ENCODE assay signal across 8 cellular contexts in genomic region chr20:56412473-56412790, GRCh38. TPM values are rescaled to one million over a fixed set of nuclear protein-coding genes. Genes with fewer than 3 reads are reported as not detected.
DNase-seq lines count a peak whose midpoint lies in the region; ATAC-seq and TF ChIP-seq lines count a peak whose summit lies in the region.

No MANE protein-coding gene starts in this region.

- H3K9ac ChIP-seq in adipocyte (ENCODE audit: low read length) = peak overlapping the region; percentile 56

- TF ChIP-seq POLR2A in right lobe of liver (IDR thresholded peaks at IDR 0.05) = no peak

- H3K4me3 ChIP-seq in adipocyte (ENCODE audit: low read length) (peak overlapping the region; percentile 67), right lobe of liver (peak overlapping the region; percentile 8 to 33 (median 18)), thoracic aorta (peak overlapping the region; percentile 37), BE2C (ENCODE audit: low read depth, low read length) (no peak overlapping the region)

- no peaks in the 10 kb centered on the region for H3K27me3 Mint-ChIP-seq in activated T-cell treated with anti-CD3 and anti-CD28 coated beads, Interleukin-2, amount 50 U/mL, for 72 hours (ENCODE audit: low read depth)

- H3K4me1 Mint-ChIP-seq in activated T-cell treated with anti-CD3 and anti-CD28 coated beads, Interleukin-2, amount 50 U/mL, for 72 hours (ENCODE audit: low read depth) = peaks cover 76% of the 10 kb centered on the region

- H3K36me3 Mint-ChIP-seq in activated T-cell treated with anti-CD3 and anti-CD28 coated beads, Interleukin-2, amount 50 U/mL, for 72 hours (ENCODE audit: insufficient read depth in 2 of 2) = peaks cover 17 to 32% of the 10 kb centered on the region in 2 donors

- no peak for DNase-seq in activated T-cell treated with anti-CD3 and anti-CD28 coated beads, Interleukin-2, amount 50 U/mL, for 72 hours
- DNase-seq in activated T-cell treated with anti-CD3 and anti-CD28 coated beads, Interleukin-2, amount 50 U/mL, for 48 hours = no peak
- DNase-seq in adipocyte (ENCODE audit: low read depth) = no peak
- DNase-seq in right lobe of liver = no peak
- DNase-seq in thoracic aorta (ENCODE audit: low spot score) = no peak
- no peak for DNase-seq in BE2C

- peaks cover 1 to 3% of the 10 kb centered on the region in 2 donors for H3K9me3 Mint-ChIP-seq in activated T-cell treated with anti-CD3 and anti-CD28 coated beads, Interleukin-2, amount 50 U/mL, for 72 hours

- H3K4me1 ChIP-seq in adipocyte (ENCODE audit: control insufficient read depth, insufficient read depth, low read length) (peaks cover 20% of the 10 kb centered on the region), right lobe of liver (peaks cover 0 to 31% (median 6%) of the 10 kb centered on the region in 4 donors), thoracic aorta (ENCODE audit: control insufficient read depth in 1 of 2, low read depth in 2 of 2) (no peaks in the 10 kb centered on the region), BE2C (no peaks in the 10 kb centered on the region)

- no peak for ATAC-seq in activated T-cell treated with anti-CD3 and anti-CD28 coated beads, Interleukin-2, amount 50 U/mL, for 72 hours (replicated peaks in 1 of 2)
- ATAC-seq in right lobe of liver (no peak), thoracic aorta (ENCODE audit: insufficient number of reproducible peaks, low FRiP score, low read depth) (no peak), SK-N-SH treated with all-trans-retinoic acid at 6 μM for 48 hours (no peak), HG02938 (IDR thresholded peaks at IDR 0.05; ENCODE audit: unreplicated experiment) (no peak)

- H3K9me3 ChIP-seq in adipocyte (ENCODE audit: control insufficient read depth, low read length) = no peaks in the 10 kb centered on the region
- H3K9me3 ChIP-seq in right lobe of liver = no peaks in the 10 kb centered on the region
- no peaks in the 10 kb centered on the region for H3K9me3 ChIP-seq in thoracic aorta
- no peaks in the 10 kb centered on the region for H3K9me3 ChIP-seq in BE2C

- H3K4me3 Mint-ChIP-seq in activated T-cell treated with anti-CD3 and anti-CD28 coated beads, Interleukin-2, amount 50 U/mL, for 72 hours = peak overlapping the region; percentile 79 to 86

- no peaks in the 10 kb centered on the region for H3K27me3 ChIP-seq in adipocyte (replicated peaks; ENCODE audit: control insufficient read depth, insufficient read depth, low read length)
- no peaks in the 10 kb centered on the region for H3K27me3 ChIP-seq in right lobe of liver
- no peaks in the 10 kb centered on the region for H3K27me3 ChIP-seq in thoracic aorta (replicated peaks; ENCODE audit: insufficient read depth)
- no peaks in the 10 kb centered on the region for H3K27me3 ChIP-seq in BE2C

- peaks cover 4% of the 10 kb centered on the region for H3K36me3 ChIP-seq in adipocyte (ENCODE audit: control insufficient read depth, insufficient read depth, low read length, severe bottlenecking)
- H3K36me3 ChIP-seq in right lobe of liver = peaks cover 0 to 5% (median 2%) of the 10 kb centered on the region in 4 donors
- H3K36me3 ChIP-seq in thoracic aorta = peaks cover 2% of the 10 kb centered on the region
- peaks cover 9% of the 10 kb centered on the region for H3K36me3 ChIP-seq in BE2C

- TF ChIP-seq CTCF in right lobe of liver (IDR thresholded peaks at IDR 0.05) (no peak), thoracic aorta (IDR thresholded peaks at IDR 0.05) (no peak), BE2C (IDR thresholded peaks at IDR 0.05; ENCODE audit: low read depth, low read length) (no peak)

- H3K27ac Mint-ChIP-seq in activated T-cell treated with anti-CD3 and anti-CD28 coated beads, Interleukin-2, amount 50 U/mL, for 72 hours = peak overlapping the region; percentile 92

- H3K27ac ChIP-seq in right lobe of liver (peak overlapping the region; percentile 63 to 76 (median 65)), thoracic aorta (peak overlapping the region in 1 of 2 donors; percentile 40)

- intact Hi-C loops in right lobe of liver (cut with DNase I) = no loop called here

- WGBS in right lobe of liver (ENCODE audit: insufficient coverage, low coverage, low lambda C conversion rate, missing lambda C conversion rate) = 57% methylated on average over 7 of the region's 7 CpGs

TF ChIP-seq in SK-N-SH treated with all-trans-retinoic acid at 6 μM for 48 hours, 23 proteins besides CTCF, POLR2A, EP300 and RAD21:
- TF ChIP-seq ARNTL (CRISPR knock-in tag; IDR thresholded peaks at IDR 0.05; ENCODE audit: borderline replicate concordance, low read depth) = no peak
- no peak for TF ChIP-seq BACH2 (CRISPR knock-in tag; IDR thresholded peaks at IDR 0.05; ENCODE audit: borderline replicate concordance)
- TF ChIP-seq TOX (CRISPR knock-in tag; IDR thresholded peaks at IDR 0.05; ENCODE audit: borderline replicate concordance) = no peak
- no peak for TF ChIP-seq ZFP3 (CRISPR knock-in tag; IDR thresholded peaks at IDR 0.05)
- no peak for TF ChIP-seq ZNF8 (CRISPR knock-in tag; IDR thresholded peaks at IDR 0.05)
- no peak for TF ChIP-seq ZNF70 (CRISPR knock-in tag; IDR thresholded peaks at IDR 0.05)
- TF ChIP-seq TSHZ2 (CRISPR knock-in tag; IDR thresholded peaks at IDR 0.05) = no peak
- TF ChIP-seq TCF4 (CRISPR knock-in tag; IDR thresholded peaks at IDR 0.05; ENCODE audit: borderline replicate concordance) = no peak
- no peak for TF ChIP-seq ZFP30 (CRISPR knock-in tag; IDR thresholded peaks at IDR 0.05)
- no peak for TF ChIP-seq ISL1 (CRISPR knock-in tag; IDR thresholded peaks at IDR 0.05)
- TF ChIP-seq SNAI2 (CRISPR knock-in tag; IDR thresholded peaks at IDR 0.05) = no peak
- no peak for TF ChIP-seq CSDC2 (CRISPR knock-in tag; IDR thresholded peaks at IDR 0.05)
- TF ChIP-seq ZNF565 (CRISPR knock-in tag; conservative IDR thresholded peaks at IDR 0.05; ENCODE audit: low read depth) = no peak
- no peak for TF ChIP-seq ESRRG (CRISPR knock-in tag; IDR thresholded peaks at IDR 0.05)
- TF ChIP-seq ZC3H10 (CRISPR knock-in tag; IDR thresholded peaks at IDR 0.05) = no peak

RNA-seq across cellular contexts. Expression of gene CASS4, which starts 0.4 kb away (rescaled TPM):
- 1 to 10 TPM; 3.5 to 6.9 TPM for total RNA-seq in activated T-cell treated with anti-CD3 and anti-CD28 coated beads, Interleukin-2, amount 50 U/mL, for 72 hours
- 1 to 10 TPM in 2 of 6 experiments, under 1 TPM in 4; 0.66 to 2.1 (median 0.83) TPM for total RNA-seq in right lobe of liver
- total RNA-seq in thoracic aorta = 1 to 10 TPM; 3.0 to 3.1 TPM
- polyA plus RNA-seq in BE2C (2012; ENCODE audit: insufficient read depth, insufficient read length, low read depth) = 0.25 TPM

RNA-seq across cellular contexts. Expression of gene CSTF1, which starts 20.0 kb away (rescaled TPM):
- total RNA-seq in activated T-cell treated with anti-CD3 and anti-CD28 coated beads, Interleukin-2, amount 50 U/mL, for 72 hours = 10 to 100 TPM; 63.7 to 74.5 TPM
- 10 to 100 TPM; 14.9 to 27.2 (median 16.6) TPM for total RNA-seq in right lobe of liver
- 10 to 100 TPM in 1 of 2 donors, 1 to 10 TPM in 1; 4.6 to 22.5 TPM for total RNA-seq in thoracic aorta
- 48.3 TPM for polyA plus RNA-seq in BE2C (2012; ENCODE audit: insufficient read depth, insufficient read length, low read depth)

RNA-seq across cellular contexts. Expression of gene AURKA, which starts 20.4 kb away (rescaled TPM):
- total RNA-seq in activated T-cell treated with anti-CD3 and anti-CD28 coated beads, Interleukin-2, amount 50 U/mL, for 72 hours = 100 to 1,000 TPM; 110 to 142 TPM
- 1 to 10 TPM; 1.5 to 7.4 (median 2.5) TPM for total RNA-seq in right lobe of liver
- total RNA-seq in thoracic aorta = under 1 TPM in 1 of 2 donors, not detected in 1; 0.41 TPM
- 10.9 TPM for polyA plus RNA-seq in BE2C (2012; ENCODE audit: insufficient read depth, insufficient read length, low read depth)

RNA-seq across cellular contexts. Expression of gene FAM210B, which starts 53.7 kb away (rescaled TPM):
- 1 to 10 TPM; 4.6 to 4.9 TPM for total RNA-seq in activated T-cell treated with anti-CD3 and anti-CD28 coated beads, Interleukin-2, amount 50 U/mL, for 72 hours
- 10 to 100 TPM; 31.6 to 66.5 (median 42.8) TPM for total RNA-seq in right lobe of liver
- total RNA-seq in thoracic aorta = 10 to 100 TPM; 35.2 to 37.3 TPM
- polyA plus RNA-seq in BE2C (2012; ENCODE audit: insufficient read depth, insufficient read length, low read depth) = 2.6 TPM

RNA-seq across cellular contexts. Expression of gene RTF2, which starts 56.0 kb away (rescaled TPM):
- total RNA-seq in activated T-cell treated with anti-CD3 and anti-CD28 coated beads, Interleukin-2, amount 50 U/mL, for 72 hours = 10 to 100 TPM; 80.8 to 82.7 TPM
- total RNA-seq in right lobe of liver = 10 to 100 TPM; 29.9 to 40.1 (median 32.6) TPM
- total RNA-seq in thoracic aorta = 10 to 100 TPM; 70.9 to 71.6 TPM
- 237 TPM for polyA plus RNA-seq in BE2C (2012; ENCODE audit: insufficient read depth, insufficient read length, low read depth)

Comparison
In these comparisons a context has a peak if more than half of its experiments do, and no peak if none do; other contexts are left out.
1. RNA of gene AURKA, which starts 20.4 kb away (total RNA-seq): 110 to 142 TPM in activated T-cell treated with anti-CD3 and anti-CD28 coated beads, Interleukin-2, amount 50 U/mL, for 72 hours; 1.5 to 7.4 TPM in right lobe of liver and 0.41 TPM in thoracic aorta; every median in the first group is over 10 times any median in the second.